Comparison of ENCODE assay signal across 7 cellular contexts in genomic region chr11:62449912-62450311, GRCh38. TPM values are rescaled to one million over a fixed set of nuclear protein-coding genes. Genes with fewer than 3 reads are reported as not detected.
"Had no signal": no experiment of that assay in that cellular context is flagged by ENCODE, and none has a peak within 500 bp of the region (broad histone marks: within the 10 kb centered on the region; RNA-seq: fewer than 3 reads in every experiment).

No MANE protein-coding gene starts in this region.

RNA-seq across cellular contexts. Expression of gene SCGB1A1, which starts 31.1 kb away (rescaled TPM):
- total RNA-seq: M059J, NCI-H460, PC-9, Peyer's patch, Right ventricle myocardium inferior, SJCRH30, SK-MEL-5 had no signal
